Comparison of ENCODE assay signal across 8 cellular contexts in genomic region chr11:44927174-44927661, GRCh38. TPM values are rescaled to one million over a fixed set of nuclear protein-coding genes. Genes with fewer than 3 reads are reported as not detected.
DNase-seq lines count a peak whose midpoint lies in the region; ATAC-seq, FAIRE-seq and TF ChIP-seq lines count a peak whose summit lies in the region.

No MANE protein-coding gene starts in this region.

- H3K4me3 ChIP-seq in AG10803 (ENCODE audit: low read length) (no peak overlapping the region), coronary artery (no peak overlapping the region), lower lobe of right lung (no peak overlapping the region)

- no peaks in the 10 kb centered on the region for H3K4me1 ChIP-seq in lower lobe of right lung

- peak; percentile 40 for FAIRE-seq in GM19239 (lab: Jason Lieb, UNC)

- no peaks in the 10 kb centered on the region for H3K27me3 ChIP-seq in lower lobe of right lung (ENCODE audit: low read depth)

- TF ChIP-seq CTCF in AG10803 (conservative IDR thresholded peaks at IDR 0.05; ENCODE audit: low read length): peak; percentile 83
- peak; percentile 89 for TF ChIP-seq CTCF in coronary artery (IDR thresholded peaks at IDR 0.05)
- TF ChIP-seq CTCF in lower lobe of right lung (IDR thresholded peaks at IDR 0.05): peak; percentile 86

- peak; percentile 60 for DNase-seq in AG10803 (ENCODE audit: low read depth)
- DNase-seq in GM19239 (ENCODE audit: insufficient read length, low spot score): peak; percentile 62
- DNase-seq in NCI-H2196 treated with DMSO at 0.1 percent for 48 hours (lab: John Stamatoyannopoulos, UW; ENCODE audit: unreplicated experiment): peak; percentile 41
- DNase-seq in activated CD4-positive, alpha-beta T cell treated with anti-CD3 and anti-CD28 coated beads for 4 hours: peak; percentile 55 to 57
- no peak for DNase-seq in coronary artery (ENCODE audit: low spot score)
- DNase-seq in lower lobe of right lung: peak; percentile 75
- peak; percentile 45 to 52 for DNase-seq in stimulated activated CD8-positive, alpha-beta memory T cell treated with anti-CD3 and anti-CD28 coated beads, Interleukin-2, amount 100 ng/mL, for 48 hours (ENCODE audit: low read depth in 2 of 2)

- no peaks in the 10 kb centered on the region for H3K9me3 ChIP-seq in lower lobe of right lung

- ATAC-seq in lower lobe of right lung (peak; percentile 64 to 70), GM21786 (IDR thresholded peaks at IDR 0.05; ENCODE audit: unreplicated experiment) (no peak)

- intact Hi-C loops in lower lobe of right lung (cut with DNase I): no loop called here

- no peaks in the 10 kb centered on the region for H3K36me3 ChIP-seq in lower lobe of right lung

- H3K27ac ChIP-seq in coronary artery: no peak overlapping the region
- no peak overlapping the region for H3K27ac ChIP-seq in lower lobe of right lung

RNA-seq across cellular contexts. Expression of gene TP53I11, which starts 23.5 kb away (rescaled TPM):
- total RNA-seq in lower lobe of right lung: 103 TPM
